ENCODE assay signal across 30 cellular contexts in genomic region chr20:21018576-21018975, GRCh38.
"Had no signal": no experiment of that assay in that cellular context is flagged by ENCODE, and none has a peak within 500 bp of the region (broad histone marks: within the 10 kb centered on the region; RNA-seq: fewer than 3 reads in every experiment).

No MANE protein-coding gene starts in this region.

- H2AFZ ChIP-seq: neural progenitor cell, parathyroid adenoma had no signal

- H3K4me3 ChIP-seq: neural progenitor cell, ovary, prostate gland, skin epidermis, smooth muscle cell, spleen, suprapubic skin, testis, tibial nerve, upper lobe of left lung, vagina had no signal

- H3K27ac ChIP-seq: neural progenitor cell, ovary, parathyroid adenoma, prostate gland, skin epidermis, spleen, suprapubic skin, testis, tibial nerve, upper lobe of left lung, vagina had no signal

- H3K9me3 ChIP-seq: ovary, prostate gland, spleen, suprapubic skin, testis, tibial nerve, upper lobe of left lung, vagina had no signal

- ATAC-seq: naive thymus-derived CD4-positive, alpha-beta T cell; natural killer cell; right cardiac atrium; sciatic nerve; stimulated activated memory B cell treated with anti-CD40 and anti-IgM and Interleukin-4, amounts not matched to agents 10 μg/mL and 1 μg/mL and 100 μg/mL, for 72 hours; stimulated activated naive CD8-positive, alpha-beta T cell treated with anti-CD3 and anti-CD28 coated beads, Interleukin-15, amount 100 ng/mL, for 72 hours; stimulated activated naive CD8-positive, alpha-beta T cell treated with anti-CD3 and anti-CD28 coated beads, Interleukin-15, Interleukin-2, amounts not matched to agents 100 U/mL and 50 U/mL, for 24 hours had no signal

- H3K9ac ChIP-seq: neural progenitor cell, parathyroid adenoma had no signal

- H3K4me2 ChIP-seq: neural progenitor cell, smooth muscle cell had no signal

- FAIRE-seq: urothelium cell line had no signal

- H3K36me3 ChIP-seq: neural progenitor cell, ovary, prostate gland, spleen, suprapubic skin, tibial nerve, upper lobe of left lung, vagina had no signal

- DNase-seq: naive thymus-derived CD4-positive, alpha-beta T cell; natural killer cell; occipital lobe; ovary; posterior cingulate gyrus; right cardiac atrium; spleen; stimulated activated CD4-positive, alpha-beta T cell treated with anti-CD3 and anti-CD28 coated beads, Interleukin-12 subunit alpha, Interleukin-12 subunit beta, amount 100 ng/mL, for 4 hours; stimulated activated CD4-positive, alpha-beta T cell treated with anti-CD3 and anti-CD28 coated beads, Interleukin-1b, Interleukin-23, amount 100 ng/mL, for 48 hours; stimulated activated CD4-positive, alpha-beta T cell treated with anti-CD3 and anti-CD28 coated beads, Interleukin-4, amount 100 ng/mL, for 1 hour; stimulated activated CD4-positive, alpha-beta T cell treated with anti-CD3 and anti-CD28 coated beads, Interleukin-4, amount 100 ng/mL, for 4 hours; stimulated activated CD8-positive, alpha-beta memory T cell treated with anti-CD3 and anti-CD28 coated beads, Interleukin-4, amount 100 ng/mL, for 48 hours; stimulated activated naive CD4-positive, alpha-beta T cell; stimulated activated naive CD8-positive, alpha-beta T cell treated with anti-CD3 and anti-CD28 coated beads, Interleukin-15, amount 100 ng/mL, for 72 hours; stimulated activated naive CD8-positive, alpha-beta T cell treated with anti-CD3 and anti-CD28 coated beads, Interleukin-15, Interleukin-2, amounts not matched to agents 100 U/mL and 50 U/mL, for 24 hours; substantia nigra; testis; trophoblast cell; upper lobe of left lung had no signal

- H3K79me2 ChIP-seq: parathyroid adenoma had no signal

- H3K4me1 ChIP-seq: parathyroid adenoma, prostate gland, spleen, testis, upper lobe of left lung had no signal

- H3K27me3 ChIP-seq: neural progenitor cell, ovary, testis, vagina had no signal
